1 cellular context compared by ENCODE assay signal in genomic region chr2:173311844-173312606, GRCh38.
TF ChIP-seq lines count a peak whose summit lies in the region.

No MANE protein-coding gene starts in this region.

TF ChIP-seq in WTC11, 78 proteins besides CTCF, POLR2A, EP300 and RAD21 (continued from another document):
- TF ChIP-seq, protein P1, sequence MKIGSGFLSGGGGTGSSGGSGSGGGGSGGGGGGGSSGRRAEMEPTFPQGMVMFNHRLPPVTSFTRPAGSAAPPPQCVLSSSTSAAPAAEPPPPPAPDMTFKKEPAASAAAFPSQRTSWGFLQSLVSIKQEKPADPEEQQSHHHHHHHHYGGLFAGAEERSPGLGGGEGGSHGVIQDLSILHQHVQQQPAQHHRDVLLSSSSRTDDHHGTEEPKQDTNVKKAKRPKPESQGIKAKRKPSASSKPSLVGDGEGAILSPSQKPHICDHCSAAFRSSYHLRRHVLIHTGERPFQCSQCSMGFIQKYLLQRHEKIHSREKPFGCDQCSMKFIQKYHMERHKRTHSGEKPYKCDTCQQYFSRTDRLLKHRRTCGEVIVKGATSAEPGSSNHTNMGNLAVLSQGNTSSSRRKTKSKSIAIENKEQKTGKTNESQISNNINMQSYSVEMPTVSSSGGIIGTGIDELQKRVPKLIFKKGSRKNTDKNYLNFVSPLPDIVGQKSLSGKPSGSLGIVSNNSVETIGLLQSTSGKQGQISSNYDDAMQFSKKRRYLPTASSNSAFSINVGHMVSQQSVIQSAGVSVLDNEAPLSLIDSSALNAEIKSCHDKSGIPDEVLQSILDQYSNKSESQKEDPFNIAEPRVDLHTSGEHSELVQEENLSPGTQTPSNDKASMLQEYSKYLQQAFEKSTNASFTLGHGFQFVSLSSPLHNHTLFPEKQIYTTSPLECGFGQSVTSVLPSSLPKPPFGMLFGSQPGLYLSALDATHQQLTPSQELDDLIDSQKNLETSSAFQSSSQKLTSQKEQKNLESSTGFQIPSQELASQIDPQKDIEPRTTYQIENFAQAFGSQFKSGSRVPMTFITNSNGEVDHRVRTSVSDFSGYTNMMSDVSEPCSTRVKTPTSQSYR (CRISPR knock-in tag; IDR thresholded peaks at IDR 0.05), result no peak
